8 cellular contexts compared by ENCODE assay signal in the genomic region with DNA sequence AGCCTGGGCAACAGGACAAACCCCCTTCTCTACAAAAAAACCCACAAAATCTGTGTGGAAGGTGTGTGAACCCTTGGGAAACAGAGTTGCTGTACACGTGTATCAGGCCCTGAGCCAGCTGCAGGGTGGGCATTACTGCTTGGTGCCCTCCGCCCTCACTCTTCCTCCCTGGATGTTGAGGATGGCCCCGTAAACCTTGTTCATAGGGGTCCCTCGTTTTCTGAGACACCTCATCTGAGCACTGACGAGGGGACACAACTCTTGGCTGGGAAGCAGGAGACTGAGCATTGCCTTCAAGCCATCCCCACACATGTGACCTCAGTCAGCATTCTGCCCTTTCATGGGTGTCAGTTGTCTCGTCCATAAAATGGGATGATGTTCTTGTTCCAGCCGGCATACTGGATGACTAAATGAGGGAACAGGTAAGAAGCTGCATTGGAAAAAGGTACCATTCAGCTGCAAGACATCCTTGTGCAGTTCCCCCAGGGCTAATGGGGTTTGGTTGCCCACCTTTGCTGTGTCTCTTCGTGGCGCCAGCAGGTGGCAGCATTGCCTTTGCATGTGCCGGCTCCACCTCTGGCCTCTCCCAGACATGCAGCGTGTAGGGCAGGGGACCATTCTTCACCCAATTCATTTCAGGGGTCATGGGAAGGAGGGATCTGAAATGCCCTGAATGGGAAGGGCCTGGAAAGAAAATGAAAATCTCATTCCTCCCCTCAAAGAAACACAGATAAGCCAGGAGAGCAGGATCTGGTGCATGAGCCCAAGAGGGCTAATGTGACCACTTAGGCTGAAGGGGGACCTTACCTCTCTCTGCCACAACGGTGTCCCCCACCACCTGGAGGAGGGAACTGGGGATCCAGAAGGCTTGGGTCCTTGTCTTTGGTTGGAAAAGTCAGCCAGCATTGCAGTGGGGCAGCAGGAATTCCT. TPM values are rescaled to one million over a fixed set of nuclear protein-coding genes. Genes with fewer than 3 reads are reported as not detected.
A peak's percentile ranks its signal among the peaks of the same experiment; 100 is the strongest.
DNase-seq lines count a peak whose midpoint lies in the region; ATAC-seq and TF ChIP-seq lines count a peak whose summit lies in the region.

No MANE protein-coding gene starts in this region.

- no peaks in the 10 kb centered on the region for H3K9me3 Mint-ChIP-seq in activated CD4-positive, alpha-beta T cell treated with anti-CD3 and anti-CD28 coated beads for 36 hours (ENCODE audit: low read depth)

- H3K27ac ChIP-seq in liver (ENCODE audit: low read depth in 1 of 2, low read length in 2 of 2), result no peak overlapping the region

- H3K4me1 Mint-ChIP-seq in activated CD4-positive, alpha-beta T cell treated with anti-CD3 and anti-CD28 coated beads for 36 hours, result peaks cover 10% of the 10 kb centered on the region

- peaks cover 0 to 9% (median 6%) of the 10 kb centered on the region in 4 donors for H3K4me1 ChIP-seq in liver (ENCODE audit: control insufficient read depth in 4 of 4, insufficient read depth in 4 of 4, low read length in 3 of 4)

- CTCF ChIA-PET in AG04449 (lab: Yijun Ruan, JAX), result interaction anchor here (0.6 to 7.3 kb wide), 79 partner anchors 8 to 794 kb away, joined by 3 to 111 read pairs (median 4); partner anchors contain the start of genes THADA and ZFP36L2
- CTCF ChIA-PET in activated CD4-positive, alpha-beta T cell treated with anti-CD3 and anti-CD28 coated beads for 36 hours (lab: Charles Lee), result interaction anchor here (0.6 to 3.4 kb wide), 33 partner anchors 9 to 905 kb away, joined by 3 to 26 read pairs (median 4); partner anchors contain the start of gene PLEKHH2

- intact Hi-C loops in activated CD4-positive, alpha-beta T cell treated with anti-CD3 and anti-CD28 coated beads for 36 hours (cut with DNase I, micrococcal nuclease), result loop anchor here in 1 of 2 experiments (1.0 to 2.0 kb wide), 3 partner anchors 118 to 780 kb away; no protein-coding TSS in a partner anchor

- H3K9me3 ChIP-seq in liver (ENCODE audit: control insufficient read depth in 4 of 4, low read length in 3 of 4), result no peaks in the 10 kb centered on the region

- no peaks in the 10 kb centered on the region for H3K27me3 Mint-ChIP-seq in activated CD4-positive, alpha-beta T cell treated with anti-CD3 and anti-CD28 coated beads for 36 hours

- no peaks in the 10 kb centered on the region for H3K36me3 Mint-ChIP-seq in activated CD4-positive, alpha-beta T cell treated with anti-CD3 and anti-CD28 coated beads for 36 hours (ENCODE audit: low read depth)

- H3K9ac ChIP-seq in liver (ENCODE audit: low read depth in 1 of 2, low read length in 2 of 2), result no peak overlapping the region

- ATAC-seq in GM18519 (IDR thresholded peaks at IDR 0.05; ENCODE audit: low FRiP score, unreplicated experiment), result peak; percentile 71
- peak; percentile 79 for ATAC-seq in HG03135 (IDR thresholded peaks at IDR 0.05; ENCODE audit: unreplicated experiment)
- ATAC-seq in activated CD4-positive, alpha-beta T cell treated with anti-CD3 and anti-CD28 coated beads for 36 hours, result peak; percentile 92

- DNase-seq in AG04449 (ENCODE audit: low read depth, low spot score) (no peak), NCI-H460 (ENCODE audit: extremely low read depth, low read depth) (peak; percentile 69), choroid plexus epithelial cell (ENCODE audit: low read depth) (peak; percentile 74)
- DNase-seq in activated CD4-positive, alpha-beta T cell treated with anti-CD3 and anti-CD28 coated beads for 36 hours, result peak; percentile 84
- DNase-seq in stimulated activated CD4-positive, alpha-beta T cell treated with anti-CD3 and anti-CD28 coated beads, TNF-alpha, amount 100 ng/mL, for 1 hour (ENCODE audit: low read depth in 3 of 3, low spot score in 1 of 3), result peak; percentile 21 to 49 (median 29)

- H3K4me3 ChIP-seq in AG04449 (ENCODE audit: low read depth, low read length), result no peak overlapping the region
- no peak overlapping the region for H3K4me3 ChIP-seq in choroid plexus epithelial cell (ENCODE audit: low read depth, low read length)
- no peak overlapping the region for H3K4me3 ChIP-seq in liver (ENCODE audit: low read depth in 1 of 3, low read length in 3 of 3)

- peak; percentile 91 to 95 for TF ChIP-seq RAD21 in liver (IDR thresholded peaks at IDR 0.05)

- TF ChIP-seq CTCF in AG04449 (IDR thresholded peaks at IDR 0.05; ENCODE audit: insufficient read depth, low read length, missing control alignments) (peak; percentile 88), choroid plexus epithelial cell (conservative IDR thresholded peaks at IDR 0.05; ENCODE audit: low read depth, low read length) (peak; percentile 90), liver (IDR thresholded peaks at IDR 0.05; ENCODE audit: low read depth, low read length, missing input control) (peak; percentile 87)

- H3K27ac Mint-ChIP-seq in activated CD4-positive, alpha-beta T cell treated with anti-CD3 and anti-CD28 coated beads for 36 hours, result no peak overlapping the region

- no peaks in the 10 kb centered on the region for H3K27me3 ChIP-seq in liver (ENCODE audit: control insufficient read depth in 4 of 4, insufficient read depth in 4 of 4, low read length in 3 of 4)

- H3K4me3 Mint-ChIP-seq in activated CD4-positive, alpha-beta T cell treated with anti-CD3 and anti-CD28 coated beads for 36 hours, result no peak overlapping the region

- no peaks in the 10 kb centered on the region for H3K36me3 ChIP-seq in liver (ENCODE audit: control insufficient read depth in 4 of 4, insufficient read depth in 3 of 4, low read depth in 1 of 4, low read length in 3 of 4)

- POLR2A ChIA-PET in AG04449 (lab: Yijun Ruan, JAX), result no interaction called here
- POLR2A ChIA-PET in activated CD4-positive, alpha-beta T cell treated with anti-CD3 and anti-CD28 coated beads for 36 hours (lab: Charles Lee), result interaction anchor here (0.6 kb wide), 1 partner anchor 731 kb away, joined by 3 read pairs; no protein-coding TSS in a partner anchor

- 27% methylated on average over 12 of the region's 12 CpGs for WGBS in liver

TF ChIP-seq in liver, 16 proteins besides CTCF, POLR2A, EP300 and RAD21:
- TF ChIP-seq FOXA1 (IDR thresholded peaks at IDR 0.05), result no peak
- TF ChIP-seq NR2F2 (IDR thresholded peaks at IDR 0.05), result peak; percentile 68

RNA-seq across cellular contexts. Expression of gene HAAO, which starts 36.4 kb away (rescaled TPM):
- total RNA-seq in NCI-H460 (2014; rRNA removed; shearing (Covaris generic)), result not detected in 2 replicates
- polyA plus RNA-seq in NCI-H460 (2014; cell fraction: nucleus; rRNA removed), result not detected in 2 replicates
- total RNA-seq in activated CD4-positive, alpha-beta T cell treated with anti-CD3 and anti-CD28 coated beads for 36 hours, result 1 to 10 TPM in 1 of 2 experiments, under 1 TPM in 1; 0.86 to 1.2 TPM
- 100 to 1,000 TPM in 1 of 2 donors, 10 to 100 TPM in 1; 17.4 to 126 TPM for total RNA-seq in liver
- polyA plus RNA-seq in liver, result 100 to 1,000 TPM; 134 to 140 TPM

Comparison
In these comparisons a context has a peak if more than half of its experiments do, and no peak if none do; other contexts are left out.
1. RNA of gene HAAO, which starts 36.4 kb away (total RNA-seq): 17.4 to 126 TPM in liver; 0.86 to 1.2 TPM in activated CD4-positive, alpha-beta T cell treated with anti-CD3 and anti-CD28 coated beads for 36 hours and not detected in NCI-H460; every median in the first group is over 4 times any median in the second.
2. Peak in every context shown above with its lines, with median percentiles within 50 percentile points of each other: CTCF ChIP-seq and ATAC-seq.